Comparison of ENCODE assay signal across 34 cellular contexts in the genomic region with DNA sequence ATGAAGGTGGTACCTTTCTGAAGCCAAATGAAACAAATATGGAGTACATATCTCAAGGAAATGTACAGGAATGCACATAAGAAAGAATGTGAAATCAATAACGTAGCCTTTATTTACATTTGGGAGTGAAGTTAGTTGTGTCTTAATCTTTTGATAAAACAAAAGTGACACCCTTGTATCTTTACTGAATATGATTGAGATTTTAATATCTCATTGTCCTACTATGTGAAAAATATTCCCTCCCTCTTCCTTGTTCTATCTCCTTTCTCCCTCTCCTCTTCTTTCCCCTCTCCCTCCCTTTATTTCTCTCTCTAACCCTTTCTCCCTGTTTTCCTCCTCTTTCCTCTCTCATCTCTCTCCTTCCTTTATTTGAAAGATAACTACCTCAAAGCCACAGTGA.
"Had no signal": no experiment of that assay in that cellular context is flagged by ENCODE, and none has a peak within 500 bp of the region (broad histone marks: within the 10 kb centered on the region; RNA-seq: fewer than 3 reads in every experiment).

No MANE protein-coding gene starts in this region.

- H3K27me3 ChIP-seq: MG63 had no signal

- H3K36me3 ChIP-seq: MG63 had no signal

- DNase-seq: Karpas-422, Kasumi-1, MG63, MM.1S, MV-4-11, NCI-H1048, NCI-H1092, NCI-H1092 treated with DMSO at 0.1 percent for 48 hours, NCI-H1105, NCI-H1105 treated with DMSO at 0.1 percent for 48 hours, NCI-H1417, NCI-H1417 treated with DMSO at 0.1 percent for 48 hours, NCI-H1436, NCI-H1436 treated with DMSO at 0.1 percent for 48 hours, NCI-H146, NCI-H1694, NCI-H1694 treated with DMSO at 0.1 percent for 48 hours, NCI-H187, NCI-H187 treated with DMSO at 0.1 percent for 48 hours, NCI-H1930, NCI-H2029, NCI-H2029 treated with DMSO at 0.1 percent for 48 hours, NCI-H2081, NCI-H2081 treated with DMSO at 0.1 percent for 48 hours, NCI-H2107, NCI-H2171, NCI-H2171 treated with DMSO at 0.1 percent for 48 hours, NCI-H2227 treated with DMSO at 0.1 percent for 48 hours, NCI-H226, NCI-H345, NCI-H446, NCI-H446 treated with DMSO at 0.1 percent for 48 hours, NCI-H510A had no signal

- H3K4me2 ChIP-seq: KMS-11 had no signal

- H3K9me3 ChIP-seq: MG63 had no signal

- H3K27ac ChIP-seq: KMS-11 had no signal

- H3K9ac ChIP-seq: KMS-11 had no signal

- H3K4me3 ChIP-seq: MG63 had no signal
